ENCODE assay signal across 8 cellular contexts in genomic region chr9:33164138-33164809, GRCh38.
DNase-seq lines count a peak whose midpoint lies in the region; ATAC-seq and TF ChIP-seq lines count a peak whose summit lies in the region.

No MANE protein-coding gene starts in this region.

- peaks cover 6% of the 10 kb centered on the region; the same call in 1 of the 2 replicates for H3F3A ChIP-seq in DOHH2 (ENCODE audit: control insufficient read depth, insufficient read depth)

- no peaks in the 10 kb centered on the region for H3K9me2 ChIP-seq in DOHH2 (replicated peaks; ENCODE audit: control insufficient read depth, low read length)

- H3K36me3 ChIP-seq in DOHH2 (ENCODE audit: control insufficient read depth, low read length) = peaks cover 9% of the 10 kb centered on the region

- no peak for TF ChIP-seq CTCF in DOHH2 (IDR thresholded peaks at IDR 0.05; ENCODE audit: low read depth, low read length, poor library complexity, severe bottlenecking)
- TF ChIP-seq CTCF in RWPE1 (conservative IDR thresholded peaks at IDR 0.05; ENCODE audit: low read depth) = no peak
- TF ChIP-seq CTCF in fibroblast of mammary gland (conservative IDR thresholded peaks at IDR 0.05; ENCODE audit: control insufficient read depth, insufficient read depth, low read depth, low read length) = no peak

- H4K20me1 ChIP-seq in DOHH2 (ENCODE audit: control insufficient read depth, insufficient read depth, low read depth, low read length) = peaks cover 11% of the 10 kb centered on the region; the same call in 1 of the 2 replicates

- peaks cover 77% of the 10 kb centered on the region for H3K79me2 ChIP-seq in DOHH2 (ENCODE audit: control insufficient read depth, low read length)

- H3K27ac ChIP-seq in DOHH2 (ENCODE audit: low read depth, low read length) (no peak overlapping the region), RWPE1 (peak overlapping the region; percentile 98), skin epidermis (peak overlapping the region in 19 of 21 experiments; percentile 74 to 99 (median 96))

- H3K9me3 ChIP-seq in DOHH2 (ENCODE audit: control insufficient read depth, insufficient read depth, low read length) = no peaks in the 10 kb centered on the region

- CTCF ChIA-PET in RWPE1 (lab: Yijun Ruan, JAX) = no interaction called here

- no peak for DNase-seq in RWPE1 (ENCODE audit: low spot score)
- DNase-seq in fibroblast of mammary gland (ENCODE audit: low read depth) = peak; percentile 45
- no peak for DNase-seq in effector CD8-positive, alpha-beta T cell (lab: John Stamatoyannopoulos, UW)
- DNase-seq in effector CD4-positive, alpha-beta T cell = no peak
- DNase-seq in NCI-H510A treated with DMSO at 0.1 percent for 48 hours (lab: John Stamatoyannopoulos, UW) = no peak

- peak overlapping the region; percentile 95 for H3K4me2 ChIP-seq in DOHH2 (ENCODE audit: low read length)

- H3K4me1 ChIP-seq in DOHH2 (ENCODE audit: control insufficient read depth, low read length) = peaks cover 82% of the 10 kb centered on the region

- H3K27me3 ChIP-seq in DOHH2 (ENCODE audit: control insufficient read depth, low read length) = no peaks in the 10 kb centered on the region

- H3K4me3 ChIP-seq in DOHH2 (ENCODE audit: low read length) = peak overlapping the region; percentile 96
- H3K4me3 ChIP-seq in fibroblast of mammary gland (ENCODE audit: control insufficient read depth, low read depth, low read length) = peak overlapping the region; percentile 94
- H3K4me3 ChIP-seq in skin epidermis = peak overlapping the region in 6 of 7 experiments; percentile 1 to 92 (median 58)

- POLR2A ChIA-PET in RWPE1 (lab: Yijun Ruan, JAX; ENCODE audit: low non-redundant PET) = no interaction called here

- peak; percentile 20 for ATAC-seq in GM21528 (IDR thresholded peaks at IDR 0.05; ENCODE audit: low FRiP score, unreplicated experiment)
